1 cellular context compared by ENCODE assay signal in genomic region chr1:165686121-165686970, GRCh38.
TF ChIP-seq lines count a peak whose summit lies in the region.

No MANE protein-coding gene starts in this region.

TF ChIP-seq in HepG2, 621 proteins besides CTCF, POLR2A, EP300 and RAD21:
- no peak for TF ChIP-seq ZNF17 (CRISPR knock-in tag; IDR thresholded peaks at IDR 0.05)
- TF ChIP-seq STAG1 (CRISPR knock-in tag; IDR thresholded peaks at IDR 0.05): peak; percentile 47
- no peak for TF ChIP-seq TFE3 (CRISPR knock-in tag; IDR thresholded peaks at IDR 0.05)
- TF ChIP-seq ZNF512B (CRISPR knock-in tag; IDR thresholded peaks at IDR 0.05; ENCODE audit: borderline replicate concordance): no peak
- TF ChIP-seq ZNF746 (CRISPR knock-in tag; IDR thresholded peaks at IDR 0.05): no peak
- no peak for TF ChIP-seq UBTF (CRISPR knock-in tag; IDR thresholded peaks at IDR 0.05)
- no peak for TF ChIP-seq CREM (IDR thresholded peaks at IDR 0.05)
- TF ChIP-seq CREM (CRISPR knock-in tag; IDR thresholded peaks at IDR 0.05): no peak
- TF ChIP-seq GFI1 (CRISPR knock-in tag; IDR thresholded peaks at IDR 0.05; ENCODE audit: borderline replicate concordance): no peak
- TF ChIP-seq, protein P1, sequence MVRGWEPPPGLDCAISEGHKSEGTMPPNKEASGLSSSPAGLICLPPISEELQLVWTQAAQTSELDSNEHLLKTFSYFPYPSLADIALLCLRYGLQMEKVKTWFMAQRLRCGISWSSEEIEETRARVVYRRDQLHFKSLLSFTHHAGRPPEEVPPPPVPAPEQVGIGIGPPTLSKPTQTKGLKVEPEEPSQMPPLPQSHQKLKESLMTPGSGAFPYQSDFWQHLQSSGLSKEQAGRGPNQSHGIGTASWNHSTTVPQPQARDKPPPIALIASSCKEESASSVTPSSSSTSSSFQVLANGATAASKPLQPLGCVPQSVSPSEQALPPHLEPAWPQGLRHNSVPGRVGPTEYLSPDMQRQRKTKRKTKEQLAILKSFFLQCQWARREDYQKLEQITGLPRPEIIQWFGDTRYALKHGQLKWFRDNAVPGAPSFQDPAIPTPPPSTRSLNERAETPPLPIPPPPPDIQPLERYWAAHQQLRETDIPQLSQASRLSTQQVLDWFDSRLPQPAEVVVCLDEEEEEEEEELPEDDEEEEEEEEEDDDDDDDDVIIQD (CRISPR knock-in tag; IDR thresholded peaks at IDR 0.05; ENCODE audit: low read depth): peak; percentile 76; the same call in 1 of the 2 replicates
- TF ChIP-seq ZNF253 (CRISPR knock-in tag; IDR thresholded peaks at IDR 0.05; ENCODE audit: borderline replicate concordance): no peak
